ENCODE assay signal across 16 cellular contexts in genomic region chr7:105594034-105594433, GRCh38. TPM values are rescaled to one million over a fixed set of nuclear protein-coding genes. Genes with fewer than 3 reads are reported as not detected.
DNase-seq lines count a peak whose midpoint lies in the region; ATAC-seq, FAIRE-seq and TF ChIP-seq lines count a peak whose summit lies in the region.
"Had no signal": no experiment of that assay in that cellular context is flagged by ENCODE, and none has a peak within 500 bp of the region (broad histone marks: within the 10 kb centered on the region; RNA-seq: fewer than 3 reads in every experiment).

No MANE protein-coding gene starts in this region.

- in situ Hi-C loops in GM13976 (cut with MboI; ENCODE audit: low sequenced_read_pairs, unreplicated experiment): no loop called here

- no peaks in the 10 kb centered on the region for H3K27me3 ChIP-seq in right atrium auricular region
- H3K27me3 ChIP-seq: pancreas, uterus had no signal

- TF ChIP-seq CTCF in right atrium auricular region (IDR thresholded peaks at IDR 0.05) (no peak), brain (conservative IDR thresholded peaks at IDR 0.05) (no peak), GM13976 (IDR thresholded peaks at IDR 0.05; ENCODE audit: borderline replicate concordance, control extremely low read depth, extremely low read depth, insufficient read depth, missing control alignments) (no peak)

- no peaks in the 10 kb centered on the region for H3K36me3 Mint-ChIP-seq in brain
- no peaks in the 10 kb centered on the region for H3K36me3 Mint-ChIP-seq in stimulated activated memory B cell treated with anti-CD40 and anti-IgM and Interleukin-4, amounts not matched to agents 10 μg/mL and 1 μg/mL and 100 μg/mL, for 72 hours
- H3K36me3 Mint-ChIP-seq: stimulated activated effector memory CD8-positive, alpha-beta T cell treated with anti-CD3 and anti-CD28 coated beads, Interleukin-12 subunit alpha, Interleukin-12 subunit beta, amount 100 ng/mL, for 72 hours had no signal

- peak overlapping the region in 1 of 5 experiments; percentile 22 for H3K4me3 Mint-ChIP-seq in brain
- H3K4me3 Mint-ChIP-seq in stimulated activated memory B cell treated with anti-CD40 and anti-IgM and Interleukin-4, amounts not matched to agents 10 μg/mL and 1 μg/mL and 100 μg/mL, for 72 hours: peak overlapping the region; percentile 60
- H3K4me3 Mint-ChIP-seq: stimulated activated effector memory CD8-positive, alpha-beta T cell treated with anti-CD3 and anti-CD28 coated beads, Interleukin-12 subunit alpha, Interleukin-12 subunit beta, amount 100 ng/mL, for 72 hours had no signal

- no peaks in the 10 kb centered on the region for H3K27me3 Mint-ChIP-seq in brain
- H3K27me3 Mint-ChIP-seq in stimulated activated memory B cell treated with anti-CD40 and anti-IgM and Interleukin-4, amounts not matched to agents 10 μg/mL and 1 μg/mL and 100 μg/mL, for 72 hours: no peaks in the 10 kb centered on the region

- no peak overlapping the region for H3K4me3 ChIP-seq in right atrium auricular region
- H3K4me3 ChIP-seq: pancreas, uterus had no signal

- H3K27ac Mint-ChIP-seq in brain: peak overlapping the region in 3 of 5 experiments; percentile 6 to 83 (median 19)
- H3K27ac Mint-ChIP-seq in stimulated activated memory B cell treated with anti-CD40 and anti-IgM and Interleukin-4, amounts not matched to agents 10 μg/mL and 1 μg/mL and 100 μg/mL, for 72 hours: peak overlapping the region; percentile 78
- H3K27ac Mint-ChIP-seq: stimulated activated effector memory CD8-positive, alpha-beta T cell treated with anti-CD3 and anti-CD28 coated beads, Interleukin-12 subunit alpha, Interleukin-12 subunit beta, amount 100 ng/mL, for 72 hours had no signal

- H3K9me3 ChIP-seq in right atrium auricular region: no peaks in the 10 kb centered on the region
- H3K9me3 ChIP-seq: pancreas, uterus had no signal

- ATAC-seq in Right ventricle myocardium superior (ENCODE audit: poor library complexity) (peak; percentile 64), HG03342 (IDR thresholded peaks at IDR 0.05; ENCODE audit: unreplicated experiment) (no peak)
- ATAC-seq in stimulated activated memory B cell treated with anti-CD40 and anti-IgM and Interleukin-4, amounts not matched to agents 10 μg/mL and 1 μg/mL and 100 μg/mL, for 72 hours: peak; percentile 38
- ATAC-seq: stimulated activated effector memory CD8-positive, alpha-beta T cell treated with anti-CD3 and anti-CD28 coated beads, Interleukin-12 subunit alpha, Interleukin-12 subunit beta, amount 100 ng/mL, for 72 hours had no signal

- no peaks in the 10 kb centered on the region for H3K9me3 Mint-ChIP-seq in brain
- H3K9me3 Mint-ChIP-seq in stimulated activated memory B cell treated with anti-CD40 and anti-IgM and Interleukin-4, amounts not matched to agents 10 μg/mL and 1 μg/mL and 100 μg/mL, for 72 hours: no peaks in the 10 kb centered on the region
- H3K9me3 Mint-ChIP-seq: stimulated activated effector memory CD8-positive, alpha-beta T cell treated with anti-CD3 and anti-CD28 coated beads, Interleukin-12 subunit alpha, Interleukin-12 subunit beta, amount 100 ng/mL, for 72 hours had no signal

- no peak overlapping the region for H3K27ac ChIP-seq in right atrium auricular region
- H3K27ac ChIP-seq: pancreas, uterus had no signal

- DNase-seq in Right ventricle myocardium superior (no peak), right atrium auricular region (ENCODE audit: low spot score) (no peak), NCI-H2171 (lab: John Stamatoyannopoulos, UW) (peak; percentile 93), GM13976 (ENCODE audit: low spot score) (no peak), RCC 7860 (ENCODE audit: low spot score) (no peak)
- DNase-seq: GDM1, mesendoderm, NCI-H1436 treated with DMSO at 0.1 percent for 48 hours, pancreas, SIG-M5, uterus had no signal

- FAIRE-seq in RCC 7860 (lab: Jason Lieb, UNC): no peak
- FAIRE-seq: pancreas had no signal

- intact Hi-C loops in Right ventricle myocardium superior (cut with DNase I): no loop called here

- no peaks in the 10 kb centered on the region for H3K4me1 ChIP-seq in right atrium auricular region
- H3K4me1 ChIP-seq: pancreas, uterus had no signal

- H3K36me3 ChIP-seq in right atrium auricular region: no peaks in the 10 kb centered on the region
- H3K36me3 ChIP-seq: pancreas, uterus had no signal

- H3K4me1 Mint-ChIP-seq in brain: peaks cover 17% of the 10 kb centered on the region
- peaks cover 16% of the 10 kb centered on the region for H3K4me1 Mint-ChIP-seq in stimulated activated memory B cell treated with anti-CD40 and anti-IgM and Interleukin-4, amounts not matched to agents 10 μg/mL and 1 μg/mL and 100 μg/mL, for 72 hours

RNA-seq across cellular contexts. Expression of gene EFCAB10, which starts 12.7 kb away (rescaled TPM):
- total RNA-seq in Right ventricle myocardium superior (not detected), right atrium auricular region (not detected)
- 0.51 TPM for polyA plus RNA-seq in brain (ENCODE audit: insufficient read depth, low read depth, low replicate concordance)
- total RNA-seq: HT1080, pancreas had no signal
